In genomic region chr10:99975942-99976809, GRCh38 we compare ENCODE assay signal across 8 cellular contexts. TPM values are rescaled to one million over a fixed set of nuclear protein-coding genes. Genes with fewer than 3 reads are reported as not detected.
DNase-seq lines count a peak whose midpoint lies in the region; ATAC-seq, FAIRE-seq and TF ChIP-seq lines count a peak whose summit lies in the region.

No MANE protein-coding gene starts in this region.

- H3K27ac ChIP-seq in SJSA1, result peak overlapping the region; percentile 82
- peak overlapping the region; percentile 32 to 87 for H3K27ac ChIP-seq in small intestine (ENCODE audit: low read depth in 1 of 2, low read length in 1 of 2)
- H3K27ac ChIP-seq in effector memory CD4-positive, alpha-beta T cell (ENCODE audit: insufficient read depth, low read length, poor library complexity, severe bottlenecking), result no peak overlapping the region

- TF ChIP-seq CTCF in fibroblast of villous mesenchyme (IDR thresholded peaks at IDR 0.05; ENCODE audit: insufficient read depth, low read depth, low read length), result no peak

- H3K36me3 ChIP-seq in SJSA1 (peaks cover under 1% of the 10 kb centered on the region; the same call in 1 of the 2 replicates), small intestine (ENCODE audit: control insufficient read depth in 2 of 2, insufficient read depth in 2 of 2, low read length in 2 of 2) (no peaks in the 10 kb centered on the region)
- H3K36me3 ChIP-seq in effector memory CD4-positive, alpha-beta T cell (ENCODE audit: control insufficient read depth, insufficient read depth, low read length), result no peaks in the 10 kb centered on the region

- WGBS in small intestine, 3 donors, result 31 to 43% (median 40%) methylated on average over 7 of the region's 7 CpGs

- no peaks in the 10 kb centered on the region for H3K9me3 ChIP-seq in SJSA1 (replicated peaks)
- H3K9me3 ChIP-seq in small intestine (ENCODE audit: control insufficient read depth, low read depth), result no peaks in the 10 kb centered on the region
- H3K9me3 ChIP-seq in effector memory CD4-positive, alpha-beta T cell (ENCODE audit: control insufficient read depth, low read length), result no peaks in the 10 kb centered on the region

- peaks cover 41% of the 10 kb centered on the region for H3K4me1 ChIP-seq in SJSA1 (replicated peaks)
- H3K4me1 ChIP-seq in small intestine (ENCODE audit: control insufficient read depth in 2 of 2, insufficient read depth in 1 of 2, low read depth in 1 of 2, low read length in 1 of 2), result peaks cover 6 to 11% of the 10 kb centered on the region in 2 donors
- H3K4me1 ChIP-seq in effector memory CD4-positive, alpha-beta T cell (ENCODE audit: control insufficient read depth, insufficient read depth, low read length, poor library complexity, severe bottlenecking), result no peaks in the 10 kb centered on the region

- no peak overlapping the region for H3K4me3 ChIP-seq in SJSA1
- H3K4me3 ChIP-seq in fibroblast of villous mesenchyme (ENCODE audit: low read depth, low read length), result peak overlapping the region; percentile 0
- H3K4me3 ChIP-seq in small intestine (ENCODE audit: low read depth in 1 of 2, low read length in 2 of 2), result no peak overlapping the region
- no peak overlapping the region for H3K4me3 ChIP-seq in effector memory CD4-positive, alpha-beta T cell (ENCODE audit: insufficient read depth, low read depth, low read length, poor library complexity, severe bottlenecking)

- ATAC-seq in GM19372 (IDR thresholded peaks at IDR 0.05; ENCODE audit: low read depth, unreplicated experiment) (peak; percentile 13), GM21526 (IDR thresholded peaks at IDR 0.05; ENCODE audit: low FRiP score, unreplicated experiment) (no peak), HG03108 (IDR thresholded peaks at IDR 0.05; ENCODE audit: unreplicated experiment) (no peak)

- FAIRE-seq in small intestine (lab: Jason Lieb, UNC), result no peak

- H3K27me3 ChIP-seq in SJSA1 (replicated peaks) (no peaks in the 10 kb centered on the region), small intestine (ENCODE audit: control insufficient read depth in 2 of 2, insufficient read depth in 2 of 2, low read length in 2 of 2) (no peaks in the 10 kb centered on the region)
- H3K27me3 ChIP-seq in effector memory CD4-positive, alpha-beta T cell (replicated peaks; ENCODE audit: control insufficient read depth, insufficient read depth, low read length, poor library complexity, severe bottlenecking), result no peaks in the 10 kb centered on the region

- peak in 1 of 2 experiments; percentile 80 for DNase-seq in SJSA1 (ENCODE audit: low read depth in 1 of 2, low spot score in 2 of 2)
- peak; percentile 98 for DNase-seq in fibroblast of villous mesenchyme (ENCODE audit: low read depth)
- DNase-seq in small intestine, result peak; percentile 27
- no peak for DNase-seq in effector memory CD4-positive, alpha-beta T cell
- no peak for DNase-seq in activated CD4-positive, alpha-beta T cell treated with anti-CD3 and anti-CD28 coated beads, Interleukin-2, amount 50 U/mL, for 1 hour

RNA-seq across cellular contexts. Expression of gene DNMBP, which starts 33.6 kb away (rescaled TPM):
- total RNA-seq in SJSA1 (2014; rRNA removed; shearing (Covaris generic)), result 7.7 and 11.0 TPM in 2 replicates
- 27.6 and 31.2 TPM in 2 replicates for total RNA-seq in fibroblast of villous mesenchyme
- 10 to 100 TPM; 18.4 to 34.2 (median 21.8) TPM for polyA plus RNA-seq in small intestine

Comparison
In these comparisons a context has a peak if more than half of its experiments do, and no peak if none do; other contexts are left out.
1. DNase-seq: peak in fibroblast of villous mesenchyme (single experiment) and small intestine (single experiment); none in effector memory CD4-positive, alpha-beta T cell (0 of 3) and activated CD4-positive, alpha-beta T cell treated with anti-CD3 and anti-CD28 coated beads, Interleukin-2, amount 50 U/mL, for 1 hour (single experiment).